18 cellular contexts compared by ENCODE assay signal in genomic region chr6:45728674-45729073, GRCh38.
DNase-seq lines count a peak whose midpoint lies in the region; TF ChIP-seq lines count a peak whose summit lies in the region.
"Had no signal": no experiment of that assay in that cellular context is flagged by ENCODE, and none has a peak within 500 bp of the region (broad histone marks: within the 10 kb centered on the region; RNA-seq: fewer than 3 reads in every experiment).

No MANE protein-coding gene starts in this region.

- no peaks in the 10 kb centered on the region for H3K27me3 ChIP-seq in neural progenitor cell
- H3K27me3 ChIP-seq: left lung had no signal

- no peak overlapping the region for H3K9ac ChIP-seq in neural progenitor cell

- H3K79me2 ChIP-seq in neural progenitor cell (ENCODE audit: low read depth) = no peaks in the 10 kb centered on the region

- no peaks in the 10 kb centered on the region for H3K9me3 Mint-ChIP-seq in neural progenitor cell

- H4K20me1 ChIP-seq in neural progenitor cell (ENCODE audit: low read depth) = no peaks in the 10 kb centered on the region

- H3K4me3 ChIP-seq in cardiac fibroblast (replicated peaks in 1 of 2; ENCODE audit: low read depth in 2 of 2, low read length in 2 of 2) (no peak overlapping the region), neural progenitor cell (no peak overlapping the region)
- H3K4me3 ChIP-seq: left lung had no signal

- H3K4me3 Mint-ChIP-seq in neural progenitor cell = no peak overlapping the region
- H3K4me3 Mint-ChIP-seq: naive B cell had no signal

- H3K9me3 ChIP-seq in neural progenitor cell (ENCODE audit: low read depth) = no peaks in the 10 kb centered on the region
- H3K9me3 ChIP-seq: left lung had no signal

- peaks cover 3% of the 10 kb centered on the region for H3K27me3 Mint-ChIP-seq in neural progenitor cell (ENCODE audit: insufficient read depth, low read depth)

- H3K27ac ChIP-seq in neural progenitor cell = no peak overlapping the region
- H3K27ac ChIP-seq: left lung had no signal

- no peaks in the 10 kb centered on the region for H3F3A ChIP-seq in neural progenitor cell (ENCODE audit: low read depth)

- H3K4me2 ChIP-seq in neural progenitor cell = no peak overlapping the region

- no peaks in the 10 kb centered on the region for H3K4me1 ChIP-seq in neural progenitor cell
- H3K4me1 ChIP-seq: left lung had no signal

- H3K4me1 Mint-ChIP-seq in neural progenitor cell = no peaks in the 10 kb centered on the region
- H3K4me1 Mint-ChIP-seq: naive B cell had no signal

- DNase-seq in GM03348 (ENCODE audit: low spot score) (peak; percentile 29), NCI-H226 (peak; percentile 23), cardiac fibroblast (ENCODE audit: low read depth in 2 of 2) (peak; percentile 69 to 83), kidney tubule cell (ENCODE audit: low spot score) (peak; percentile 5), neural progenitor cell (ENCODE audit: low spot score) (no peak), putamen (ENCODE audit: low spot score) (no peak), NCI-H1436 (lab: John Stamatoyannopoulos, UW) (no peak), NCI-H2029 treated with DMSO at 0.1 percent for 48 hours (lab: John Stamatoyannopoulos, UW) (no peak)
- DNase-seq: activated CD8-positive, alpha-beta memory T cell treated with anti-CD3 and anti-CD28 coated beads, Interleukin-2, amount 50 U/mL, for 4 hours; activated naive CD4-positive, alpha-beta T cell treated with anti-CD3 and anti-CD28 coated beads, Interleukin-2, amount 50 U/mL, for 16 hours; C1 segment of cervical spinal cord; central memory CD4-positive, alpha-beta T cell; DND-41; hypothalamus; left lung; naive B cell; T-helper 2 cell had no signal

- no peaks in the 10 kb centered on the region for H3K36me3 Mint-ChIP-seq in neural progenitor cell
- H3K36me3 Mint-ChIP-seq: naive B cell had no signal

- no peaks in the 10 kb centered on the region for H3K36me3 ChIP-seq in neural progenitor cell
- H3K36me3 ChIP-seq: left lung had no signal

- H2AFZ ChIP-seq in neural progenitor cell (replicated peaks) = no peak overlapping the region

- no peak for TF ChIP-seq CTCF in cardiac fibroblast (IDR thresholded peaks at IDR 0.05; ENCODE audit: low read depth, low read length)
- TF ChIP-seq CTCF in neural progenitor cell (IDR thresholded peaks at IDR 0.05) = no peak

- no peak overlapping the region for H3K27ac Mint-ChIP-seq in neural progenitor cell
- H3K27ac Mint-ChIP-seq: naive B cell, progenitor cell of endocrine pancreas had no signal

Comparison
In these comparisons a context has a peak if more than half of its experiments do, and no peak if none do; other contexts are left out.
1. DNase-seq: peak in GM03348 (single experiment), NCI-H226 (single experiment), cardiac fibroblast (2 of 2) and kidney tubule cell (single experiment); none in neural progenitor cell (single experiment), putamen (single experiment), NCI-H1436 (single experiment) and NCI-H2029 treated with DMSO at 0.1 percent for 48 hours (single experiment).